ENCODE assay signal across 8 cellular contexts in genomic region chr3:198080521-198081384, GRCh38.
A peak's percentile ranks its signal among the peaks of the same experiment; 100 is the strongest.
DNase-seq lines count a peak whose midpoint lies in the region; ATAC-seq, FAIRE-seq and TF ChIP-seq lines count a peak whose summit lies in the region.

No MANE protein-coding gene starts in this region.

- SMC1A ChIA-PET in GM12878 (lab: Charles Lee; ENCODE audit: uncharacterized antibody, unreplicated experiment) = no interaction called here

- H3K27me3 ChIP-seq in MG63 (peaks cover 80% of the 10 kb centered on the region), GM12878 (replicated peaks in 1 of 2; ENCODE audit: control insufficient read depth in 2 of 2, insufficient read depth in 2 of 2, low read length in 1 of 2) (peaks cover 3 to 8% of the 10 kb centered on the region in 2 experiments; a peak in 3 of 4 replicates), iPS-15b (ENCODE audit: control insufficient read depth, insufficient read depth, low read length) (peaks cover 69% of the 10 kb centered on the region), skeletal muscle satellite cell (ENCODE audit: control insufficient read depth, insufficient read depth, low read length) (peaks cover 72% of the 10 kb centered on the region)

- intact Hi-C loops in Calu3 (cut with micrococcal nuclease; ENCODE audit: unreplicated experiment) = loop anchor here (1.0 kb wide), 1 partner anchor 174 kb away; no protein-coding TSS in a partner anchor
- intact Hi-C loops in GM12878 (cut with micrococcal nuclease; ENCODE audit: unreplicated experiment) = no loop called here

- TF ChIP-seq POLR2A in GM12878 (IDR thresholded peaks at IDR 0.05; ENCODE audit: low read depth, low read length) = no peak

- H3K4me3 Mint-ChIP-seq in Calu3 (ENCODE audit: low read depth, unreplicated experiment) = peak overlapping the region; percentile 70

- WGBS in GM12878 (ENCODE audit: insufficient coverage, insufficient replicate concordance, low lambda C conversion rate, missing lambda C conversion rate) = 5% methylated on average over 82 of the region's 86 CpGs

- H3K4me1 ChIP-seq in GM12878 (ENCODE audit: control insufficient read depth, insufficient read depth, low read length) = no peaks in the 10 kb centered on the region
- no peaks in the 10 kb centered on the region for H3K4me1 ChIP-seq in iPS-15b (ENCODE audit: control insufficient read depth, insufficient read depth, low read length)
- H3K4me1 ChIP-seq in skeletal muscle satellite cell (ENCODE audit: control insufficient read depth, insufficient read depth, low read length) = peaks cover 13% of the 10 kb centered on the region

- in situ Hi-C loops in GM12878 (cut with MboI) = no loop called here

- H3K27ac ChIP-seq in GM12878 (ENCODE audit: control insufficient read depth, insufficient read depth) = no peak overlapping the region

- peak; percentile 32; the same call in 1 of the 2 replicates for TF ChIP-seq RAD21 in GM12878 (IDR thresholded peaks at IDR 0.05; ENCODE audit: insufficient read depth, low read depth, low read length)

- no peak for FAIRE-seq in GM12878 (lab: Jason Lieb, UNC)

- BruUV-seq in Calu3 (replicated peaks; lab: Mats Ljungman, UMichigan) (no TSS peak), GM12878 (replicated peaks; lab: Mats Ljungman, UMichigan) (no TSS peak)

- H3K27me3 Mint-ChIP-seq in Calu3 (ENCODE audit: unreplicated experiment) = peaks cover 43% of the 10 kb centered on the region

- H3K4me1 Mint-ChIP-seq in Calu3 (ENCODE audit: low read depth, unreplicated experiment) = peaks cover 9% of the 10 kb centered on the region

- H3K36me3 Mint-ChIP-seq in Calu3 (ENCODE audit: insufficient read depth, unreplicated experiment) = peaks cover 4% of the 10 kb centered on the region

- H3K9me3 ChIP-seq in MG63 = peaks cover 4% of the 10 kb centered on the region
- peaks cover 2% of the 10 kb centered on the region; the same call in 2 of the 3 replicates for H3K9me3 ChIP-seq in GM12878 (replicated peaks; ENCODE audit: control insufficient read depth, insufficient read depth, low read length)
- no peaks in the 10 kb centered on the region for H3K9me3 ChIP-seq in iPS-15b (ENCODE audit: control insufficient read depth, insufficient read depth, low read length)
- no peaks in the 10 kb centered on the region for H3K9me3 ChIP-seq in skeletal muscle satellite cell (replicated peaks; ENCODE audit: low read length)

- H3K4me3 ChIP-seq in MG63 (peak overlapping the region; percentile 25; the same call in 1 of the 2 replicates), GM12878 (0 out of 2 replicates have a peak overlapping the region, but pooled peaks have one; percentile 22), iPS-15b (ENCODE audit: low read depth, low read length) (peak overlapping the region; percentile 59), skeletal muscle satellite cell (ENCODE audit: low read length) (peak overlapping the region; percentile 69)

- H3K4me2 ChIP-seq in GM12878 (ENCODE audit: control insufficient read depth, insufficient read depth) (peak overlapping the region; percentile 20), skeletal muscle satellite cell (ENCODE audit: low read length) (peak overlapping the region; percentile 90)

- H3K9ac ChIP-seq in GM12878 (ENCODE audit: control insufficient read depth, insufficient read depth, low read length) = no peak overlapping the region
- no peak overlapping the region for H3K9ac ChIP-seq in iPS-15b (ENCODE audit: low read depth, low read length)
- no peak overlapping the region for H3K9ac ChIP-seq in skeletal muscle satellite cell (ENCODE audit: low read depth, low read length)

- POLR2A ChIA-PET in GM12878 (lab: Charles Lee) = no interaction called here

- TF ChIP-seq EP300 in GM12878 (IDR thresholded peaks at IDR 0.05; ENCODE audit: borderline replicate concordance in 1 of 2, control insufficient read depth in 1 of 2, low read depth in 2 of 2, low read length in 2 of 2) = no peak

- H4K20me1 ChIP-seq in GM12878 (ENCODE audit: control insufficient read depth, insufficient read depth) = no peaks in the 10 kb centered on the region

- RAD21 ChIA-PET in GM12878 (lab: Charles Lee; ENCODE audit: unreplicated experiment) = no interaction called here

- TF ChIP-seq CTCF in Calu3 (IDR thresholded peaks at IDR 0.05; ENCODE audit: unreplicated experiment) = peak; percentile 68
- peak; percentile 19 to 44 (median 25); a peak in 3 of 6 replicates for TF ChIP-seq CTCF in GM12878 (IDR thresholded peaks at IDR 0.05 in 2 of 3, conservative IDR thresholded peaks at IDR 0.05 in 1 of 3; ENCODE audit: control insufficient read depth in 2 of 3, extremely low read depth in 1 of 3, insufficient read depth in 1 of 3, low read depth in 3 of 3, low read length in 3 of 3)

- CTCF ChIA-PET in Calu3 (lab: Charles Lee) = interaction anchor here (0.5 to 1.5 kb wide), 4 partner anchors 9 to 175 kb away, joined by 3 to 10 read pairs (median 4); no protein-coding TSS in a partner anchor
- CTCF ChIA-PET in GM12878 (lab: Yijun Ruan, JAX) = no interaction called here

- DNase-seq in Calu3 (peak; percentile 87), MG63 (peak; percentile 76), T-helper 9 cell (peak; percentile 64), GM12878 (ENCODE audit: low read depth, low spot score) (no peak), AML-193 (lab: John Stamatoyannopoulos, UW) (no peak)

- no peaks in the 10 kb centered on the region for H3K9me3 Mint-ChIP-seq in Calu3 (ENCODE audit: low read depth, unreplicated experiment)

- H3K27ac Mint-ChIP-seq in Calu3 (ENCODE audit: unreplicated experiment) = no peak overlapping the region

- peak; percentile 57 for ATAC-seq in GM21528 (IDR thresholded peaks at IDR 0.05; ENCODE audit: low FRiP score, unreplicated experiment)
- peak; percentile 76 for ATAC-seq in GM12878

- H3K79me2 ChIP-seq in GM12878 (ENCODE audit: control insufficient read depth, insufficient read depth, low read length) = no peaks in the 10 kb centered on the region

- H2AFZ ChIP-seq in GM12878 (ENCODE audit: control insufficient read depth, low read depth, low read length) = no peak overlapping the region

- H3K36me3 ChIP-seq in MG63 = no peaks in the 10 kb centered on the region
- H3K36me3 ChIP-seq in GM12878 (ENCODE audit: control insufficient read depth in 2 of 2, insufficient read depth in 2 of 2, low read length in 1 of 2) = no peaks in the 10 kb centered on the region
- no peaks in the 10 kb centered on the region for H3K36me3 ChIP-seq in iPS-15b (ENCODE audit: control insufficient read depth, insufficient read depth, low read length)
- no peaks in the 10 kb centered on the region for H3K36me3 ChIP-seq in skeletal muscle satellite cell (ENCODE audit: insufficient read depth, low read length)

TF ChIP-seq in GM12878, 131 proteins besides CTCF, POLR2A, EP300 and RAD21:
- TF ChIP-seq ZNF217 (IDR thresholded peaks at IDR 0.05) (peak; percentile 37; the same call in 1 of the 2 replicates), DPF2 (IDR thresholded peaks at IDR 0.05) (0 out of 2 replicates have a peak, but pooled peaks have one; percentile 37), PML (IDR thresholded peaks at IDR 0.05; ENCODE audit: low read length) (no peak), RUNX3 (IDR thresholded peaks at IDR 0.05; ENCODE audit: low read length) (0 out of 2 replicates have a peak, but pooled peaks have one; percentile 12), IKZF1 (conservative IDR thresholded peaks at IDR 0.05) (0 out of 2 replicates have a peak, but pooled peaks have one; percentile 21), SUZ12 (IDR thresholded peaks at IDR 0.05; ENCODE audit: unreplicated experiment) (peak; percentile 13), SREBF2 (IDR thresholded peaks at IDR 0.05; ENCODE audit: low read length) (no peak), EGR1 (IDR thresholded peaks at IDR 0.05; ENCODE audit: borderline replicate concordance in 1 of 2, low read depth in 2 of 2, low read length in 2 of 2) (peak in 1 of 2 experiments; percentile 11; a peak in 1 of 3 replicates)

Comparison
In these comparisons a context has a peak if more than half of its experiments do, and no peak if none do; other contexts are left out.
1. DNase-seq: peak in Calu3 (single experiment), MG63 (single experiment) and T-helper 9 cell (single experiment); none in GM12878 (single experiment) and AML-193 (0 of 2).
2. Peak in every context shown above with its lines, with median percentiles within 50 percentile points of each other: H3K4me3 ChIP-seq.